28 cellular contexts compared by ENCODE assay signal in genomic region chr6:57283096-57283495, GRCh38. TPM values are rescaled to one million over a fixed set of nuclear protein-coding genes. Genes with fewer than 3 reads are reported as not detected.
DNase-seq lines count a peak whose midpoint lies in the region; ATAC-seq and TF ChIP-seq lines count a peak whose summit lies in the region.
"Had no signal": no experiment of that assay in that cellular context is flagged by ENCODE, and none has a peak within 500 bp of the region (broad histone marks: within the 10 kb centered on the region; RNA-seq: fewer than 3 reads in every experiment).

No MANE protein-coding gene starts in this region.

- no peak overlapping the region for H3K27ac Mint-ChIP-seq in stimulated activated memory B cell treated with anti-CD40 and anti-IgM and Interleukin-4, amounts not matched to agents 10 μg/mL and 1 μg/mL and 100 μg/mL, for 72 hours
- no peak overlapping the region for H3K27ac Mint-ChIP-seq in naive thymus-derived CD4-positive, alpha-beta T cell
- H3K27ac Mint-ChIP-seq: activated naive CD8-positive, alpha-beta T cell treated with anti-CD3 and anti-CD28 coated beads, Interleukin-2, amount 50 U/mL, for 24 hours; CD4-positive, alpha-beta T cell; natural killer cell had no signal

- H2AFZ ChIP-seq in HCT116 (ENCODE audit: low read depth, low read length, poor library complexity, severe bottlenecking) = peak overlapping the region; percentile 3

- no peak overlapping the region for H3K4me3 ChIP-seq in HCT116 (replicated peaks in 1 of 2; ENCODE audit: low read depth in 1 of 2, low read length in 2 of 2)
- no peak overlapping the region for H3K4me3 ChIP-seq in skeletal muscle cell (ENCODE audit: low read depth, low read length)
- H3K4me3 ChIP-seq in naive thymus-derived CD4-positive, alpha-beta T cell (ENCODE audit: low read length) = no peak overlapping the region
- H3K4me3 ChIP-seq: body of pancreas, esophagus muscularis mucosa, heart left ventricle, pancreas had no signal

- no peak for ATAC-seq in HCT116
- no peak for ATAC-seq in stimulated activated memory B cell treated with anti-CD40 and anti-IgM and Interleukin-4, amounts not matched to agents 10 μg/mL and 1 μg/mL and 100 μg/mL, for 72 hours
- ATAC-seq in HG03521 (IDR thresholded peaks at IDR 0.05; ENCODE audit: unreplicated experiment) = no peak
- no peak for ATAC-seq in naive thymus-derived CD4-positive, alpha-beta T cell
- ATAC-seq: activated naive CD8-positive, alpha-beta T cell treated with anti-CD3 and anti-CD28 coated beads, Interleukin-2, amount 50 U/mL, for 24 hours; body of pancreas; heart left ventricle; natural killer cell; pancreas; right cardiac atrium had no signal

- no peak overlapping the region for H3K9ac ChIP-seq in HCT116 (ENCODE audit: low read length)

- H3K27ac ChIP-seq in HCT116 (ENCODE audit: low read depth, low read length) (no peak overlapping the region), RWPE1 (no peak overlapping the region)
- no peak overlapping the region for H3K27ac ChIP-seq in naive thymus-derived CD4-positive, alpha-beta T cell (ENCODE audit: low read depth, low read length)
- H3K27ac ChIP-seq: body of pancreas, esophagus muscularis mucosa, pancreas had no signal

- no peaks in the 10 kb centered on the region for H4K20me1 ChIP-seq in HCT116 (ENCODE audit: insufficient read depth)

- no peaks in the 10 kb centered on the region for H3K36me3 ChIP-seq in HCT116 (ENCODE audit: control insufficient read depth in 1 of 2, insufficient read depth in 2 of 2, low read length in 2 of 2)
- no peaks in the 10 kb centered on the region for H3K36me3 ChIP-seq in naive thymus-derived CD4-positive, alpha-beta T cell (ENCODE audit: control insufficient read depth in 2 of 3, insufficient read depth in 3 of 3, low read length in 3 of 3)
- H3K36me3 ChIP-seq: esophagus muscularis mucosa, heart left ventricle, pancreas had no signal

- H3K27me3 ChIP-seq in HCT116 (ENCODE audit: insufficient read depth, low read length) = no peaks in the 10 kb centered on the region
- H3K27me3 ChIP-seq in naive thymus-derived CD4-positive, alpha-beta T cell (ENCODE audit: control insufficient read depth in 2 of 2, insufficient read depth in 2 of 2, low read length in 2 of 2) = no peaks in the 10 kb centered on the region
- H3K27me3 ChIP-seq: body of pancreas, esophagus muscularis mucosa had no signal

- H3K4me1 ChIP-seq in HCT116 (ENCODE audit: control insufficient read depth in 1 of 2, insufficient read depth in 2 of 2, low read length in 2 of 2) = peaks cover 0 to 3% of the 10 kb centered on the region in 2 experiments; a peak in 1 of 4 replicates
- no peaks in the 10 kb centered on the region for H3K4me1 ChIP-seq in naive thymus-derived CD4-positive, alpha-beta T cell (ENCODE audit: control insufficient read depth in 2 of 2, insufficient read depth in 2 of 2, low read length in 2 of 2)
- H3K4me1 ChIP-seq: body of pancreas, heart left ventricle, pancreas had no signal

- TF ChIP-seq POLR2A in HCT116 (IDR thresholded peaks at IDR 0.05; ENCODE audit: borderline replicate concordance, extremely low read depth, insufficient read depth, insufficient read length) = no peak

- peaks cover 56% of the 10 kb centered on the region for H3K27me3 Mint-ChIP-seq in stimulated activated memory B cell treated with anti-CD40 and anti-IgM and Interleukin-4, amounts not matched to agents 10 μg/mL and 1 μg/mL and 100 μg/mL, for 72 hours
- H3K27me3 Mint-ChIP-seq in naive thymus-derived CD4-positive, alpha-beta T cell = peaks cover 14 to 35% (median 21%) of the 10 kb centered on the region in 5 donors

- no peaks in the 10 kb centered on the region for H3K9me3 ChIP-seq in HCT116 (ENCODE audit: control insufficient read depth in 1 of 2, insufficient read depth in 1 of 2, low read depth in 1 of 2, low read length in 2 of 2)
- no peaks in the 10 kb centered on the region for H3K9me3 ChIP-seq in naive thymus-derived CD4-positive, alpha-beta T cell (ENCODE audit: control insufficient read depth in 2 of 3, low read length in 3 of 3)
- H3K9me3 ChIP-seq: body of pancreas, esophagus muscularis mucosa, heart left ventricle, pancreas had no signal

- H3K9me2 ChIP-seq in HCT116 (ENCODE audit: insufficient read depth) = no peaks in the 10 kb centered on the region

- DNase-seq in HCT116 (ENCODE audit: low read depth, low spot score) (no peak), RWPE1 (ENCODE audit: low spot score) (peak; percentile 56), fibroblast of peridontal ligament (ENCODE audit: extremely low read depth) (peak; percentile 58), skeletal muscle cell (ENCODE audit: low read depth) (peak; percentile 36), NCI-H345 (lab: John Stamatoyannopoulos, UW) (no peak)
- no peak for DNase-seq in naive thymus-derived CD4-positive, alpha-beta T cell
- DNase-seq: activated CD4-positive, alpha-beta T cell treated with anti-CD3 and anti-CD28 coated beads, Interleukin-2, amount 50 U/mL, for 48 hours; activated CD4-positive, CD25-positive, alpha-beta regulatory T cell; activated CD8-positive, alpha-beta memory T cell treated with anti-CD3 and anti-CD28 coated beads, Interleukin-2, amount 50 U/mL, for 48 hours; activated effector memory CD4-positive, alpha-beta T cell treated with Interleukin-2 at 50 U/mL for 16 hours; activated naive CD8-positive, alpha-beta T cell treated with anti-CD3 and anti-CD28 coated beads, Interleukin-2, amount 50 U/mL, for 24 hours; body of pancreas; CD4-positive, alpha-beta T cell; DMS153; effector CD8-positive, alpha-beta T cell; GDM1; heart left ventricle; mesendoderm; natural killer cell; NCI-H524 treated with DMSO at 0.1 percent for 48 hours; pancreas; right cardiac atrium; RPMI8226; stimulated activated CD4-positive, alpha-beta T cell treated with anti-CD3 and anti-CD28 coated beads, Interleukin-15, amount 100 ng/mL, for 24 hours; stimulated activated CD8-positive, alpha-beta memory T cell treated with anti-CD3 and anti-CD28 coated beads, Interleukin-4, amount 100 ng/mL, for 48 hours had no signal

- no peak overlapping the region for H3K4me2 ChIP-seq in HCT116 (ENCODE audit: low read length)

- no peak for TF ChIP-seq CTCF in HCT116 (IDR thresholded peaks at IDR 0.05 in 2 of 3, conservative IDR thresholded peaks at IDR 0.05 in 1 of 3; ENCODE audit: borderline replicate concordance in 1 of 3, insufficient read depth in 1 of 3, low read depth in 2 of 3, low read length in 2 of 3)
- TF ChIP-seq CTCF in RWPE1 (conservative IDR thresholded peaks at IDR 0.05; ENCODE audit: low read depth) = no peak

- CTCF ChIA-PET in HCT116 (lab: Charles Lee) = no interaction called here
- CTCF ChIA-PET in RWPE1 (lab: Yijun Ruan, JAX) = no interaction called here
- CTCF ChIA-PET in naive thymus-derived CD4-positive, alpha-beta T cell (lab: Charles Lee) = no interaction called here

- H3K36me3 Mint-ChIP-seq in stimulated activated memory B cell treated with anti-CD40 and anti-IgM and Interleukin-4, amounts not matched to agents 10 μg/mL and 1 μg/mL and 100 μg/mL, for 72 hours = no peaks in the 10 kb centered on the region
- no peaks in the 10 kb centered on the region for H3K36me3 Mint-ChIP-seq in naive thymus-derived CD4-positive, alpha-beta T cell
- H3K36me3 Mint-ChIP-seq: natural killer cell had no signal

- no peak overlapping the region for H3K4me3 Mint-ChIP-seq in stimulated activated memory B cell treated with anti-CD40 and anti-IgM and Interleukin-4, amounts not matched to agents 10 μg/mL and 1 μg/mL and 100 μg/mL, for 72 hours
- no peak overlapping the region for H3K4me3 Mint-ChIP-seq in naive thymus-derived CD4-positive, alpha-beta T cell
- H3K4me3 Mint-ChIP-seq: activated naive CD8-positive, alpha-beta T cell treated with anti-CD3 and anti-CD28 coated beads, Interleukin-2, amount 50 U/mL, for 24 hours; CD4-positive, alpha-beta T cell; natural killer cell had no signal

- RAD21 ChIA-PET in HCT116 (lab: Charles Lee; ENCODE audit: low non-redundant PET in 1 of 2, low total read pairs in 2 of 2, uncharacterized antibody in 2 of 2, unreplicated experiment in 2 of 2) = no interaction called here

- no peak for TF ChIP-seq RAD21 in HCT116 (IDR thresholded peaks at IDR 0.05; ENCODE audit: low read depth)

- no peaks in the 10 kb centered on the region for H3K79me2 ChIP-seq in HCT116 (ENCODE audit: insufficient read depth, low read length)

- no TSS peak for BruUV-seq in HCT116 (replicated peaks; lab: Mats Ljungman, UMichigan)

- no peaks in the 10 kb centered on the region for H3K4me1 Mint-ChIP-seq in stimulated activated memory B cell treated with anti-CD40 and anti-IgM and Interleukin-4, amounts not matched to agents 10 μg/mL and 1 μg/mL and 100 μg/mL, for 72 hours
- H3K4me1 Mint-ChIP-seq in naive thymus-derived CD4-positive, alpha-beta T cell = no peaks in the 10 kb centered on the region
- H3K4me1 Mint-ChIP-seq: activated naive CD8-positive, alpha-beta T cell treated with anti-CD3 and anti-CD28 coated beads, Interleukin-2, amount 50 U/mL, for 24 hours; natural killer cell had no signal

- POLR2A ChIA-PET in HCT116 (lab: Charles Lee) (no interaction called here), RWPE1 (lab: Yijun Ruan, JAX; ENCODE audit: low non-redundant PET) (no interaction called here)
- POLR2A ChIA-PET in naive thymus-derived CD4-positive, alpha-beta T cell (lab: Charles Lee) = no interaction called here

- intact Hi-C loops in HCT116 (cut with micrococcal nuclease) = no loop called here
- intact Hi-C loops in naive thymus-derived CD4-positive, alpha-beta T cell (cut with micrococcal nuclease) = no loop called here

- no peaks in the 10 kb centered on the region for H3K9me3 Mint-ChIP-seq in stimulated activated memory B cell treated with anti-CD40 and anti-IgM and Interleukin-4, amounts not matched to agents 10 μg/mL and 1 μg/mL and 100 μg/mL, for 72 hours
- H3K9me3 Mint-ChIP-seq in naive thymus-derived CD4-positive, alpha-beta T cell = peaks cover 0 to 7% (median 0%) of the 10 kb centered on the region in 11 donors
- H3K9me3 Mint-ChIP-seq: activated naive CD8-positive, alpha-beta T cell treated with anti-CD3 and anti-CD28 coated beads, Interleukin-2, amount 50 U/mL, for 24 hours; CD4-positive, alpha-beta T cell; natural killer cell had no signal

TF ChIP-seq in HCT116, 20 proteins besides CTCF, POLR2A, EP300 and RAD21 (continues in another document):
- TF ChIP-seq FOSL1 (IDR thresholded peaks at IDR 0.05; ENCODE audit: low read depth) (no peak), ATF3 (IDR thresholded peaks at IDR 0.05) (no peak), SIN3A (IDR thresholded peaks at IDR 0.05; ENCODE audit: low read depth) (no peak), SP1 (IDR thresholded peaks at IDR 0.05; ENCODE audit: low read depth) (no peak), ELF1 (IDR thresholded peaks at IDR 0.05; ENCODE audit: borderline replicate concordance, low read depth) (no peak), SRF (IDR thresholded peaks at IDR 0.05; ENCODE audit: low read depth) (no peak), EZH2 (IDR thresholded peaks at IDR 0.05) (no peak), EGR1 (IDR thresholded peaks at IDR 0.05; ENCODE audit: low read depth) (no peak)

RNA-seq across cellular contexts. Expression of gene PRIM2, which starts 34.3 kb away (rescaled TPM):
- total RNA-seq in HCT116 (2021; ENCODE audit: unreplicated experiment) = 44.0 TPM
- polyA plus RNA-seq in HCT116 (2012) = 12.0 and 18.2 TPM in 2 replicates
- 10 to 100 TPM; 10.2 to 33.2 (median 12.8) TPM for total RNA-seq in naive thymus-derived CD4-positive, alpha-beta T cell
- 10 to 100 TPM in 1 of 2 donors, 1 to 10 TPM in 1; 7.2 to 11.3 TPM for polyA plus RNA-seq in naive thymus-derived CD4-positive, alpha-beta T cell

Comparison
In these comparisons a context has a peak if more than half of its experiments do, and no peak if none do; other contexts are left out.
1. DNase-seq: peak in RWPE1 (single experiment), fibroblast of peridontal ligament (single experiment) and skeletal muscle cell (single experiment); none in HCT116 (single experiment), NCI-H345 (single experiment) and naive thymus-derived CD4-positive, alpha-beta T cell (0 of 9).